In genomic region chr15:50765202-50765967, GRCh38 we compare ENCODE assay signal across 8 cellular contexts.
A peak's percentile ranks its signal among the peaks of the same experiment; 100 is the strongest.
DNase-seq lines count a peak whose midpoint lies in the region; ATAC-seq and TF ChIP-seq lines count a peak whose summit lies in the region.

Gene SPPL2A (minus strand): TSS chr15:50765706. CDS start chr15:50765533, 173 bp downstream.

- no peak for TF ChIP-seq CTCF in AG09309 (IDR thresholded peaks at IDR 0.05; ENCODE audit: control insufficient read depth, insufficient read depth, low read depth, low read length, missing control alignments)

- peak; percentile 34 for DNase-seq in AG09309 (ENCODE audit: low read depth)
- DNase-seq in NCI-H446 (lab: John Stamatoyannopoulos, UW): peak; percentile 26 to 77
- peak; percentile 52 for DNase-seq in activated CD4-positive, CD25-positive, alpha-beta regulatory T cell treated with anti-CD3 and anti-CD28 coated beads, Interleukin-2, amount 50 U/mL, for 16 hours (ENCODE audit: low read depth, low spot score)
- peak; percentile 73 for DNase-seq in central memory CD4-positive, alpha-beta T cell
- DNase-seq in islet precursor cell: peak; percentile 97
- DNase-seq in stimulated activated CD4-positive, alpha-beta T cell treated with anti-CD3 and anti-CD28 coated beads, Interleukin-12 subunit alpha, Interleukin-12 subunit beta, amount 100 ng/mL, for 48 hours (ENCODE audit: low read depth in 2 of 3, low spot score in 1 of 3): peak; percentile 75 to 93 (median 87)

- in situ Hi-C loops in GM18951 (cut with MboI; ENCODE audit: low sequenced_read_pairs, unreplicated experiment): no loop called here

- H3K4me3 ChIP-seq in AG09309 (ENCODE audit: control insufficient read depth, low read depth, low read length): peak within 1 kb of the TSS; percentile 64

- ATAC-seq in HG03175 (IDR thresholded peaks at IDR 0.05; ENCODE audit: unreplicated experiment): peak; percentile 91

- peak; percentile 97 for TF ChIP-seq POLR2A in GM18951 (IDR thresholded peaks at IDR 0.05; ENCODE audit: extremely low read depth, insufficient read depth, insufficient read length)

Comparison
In these comparisons a context has a peak if more than half of its experiments do, and no peak if none do; other contexts are left out.
1. Peak in every context shown above with its lines: DNase-seq, ATAC-seq and H3K4me3 ChIP-seq.
2. DNase-seq: peak in every context shown above with its lines; median percentile 97 in islet precursor cell; 87 in stimulated activated CD4-positive, alpha-beta T cell treated with anti-CD3 and anti-CD28 coated beads, Interleukin-12 subunit alpha, Interleukin-12 subunit beta, amount 100 ng/mL, for 48 hours; 73 in central memory CD4-positive, alpha-beta T cell; 52 in activated CD4-positive, CD25-positive, alpha-beta regulatory T cell treated with anti-CD3 and anti-CD28 coated beads, Interleukin-2, amount 50 U/mL, for 16 hours; 52 in NCI-H446; 34 in AG09309.